ENCODE assay signal across 24 cellular contexts in the genomic region with DNA sequence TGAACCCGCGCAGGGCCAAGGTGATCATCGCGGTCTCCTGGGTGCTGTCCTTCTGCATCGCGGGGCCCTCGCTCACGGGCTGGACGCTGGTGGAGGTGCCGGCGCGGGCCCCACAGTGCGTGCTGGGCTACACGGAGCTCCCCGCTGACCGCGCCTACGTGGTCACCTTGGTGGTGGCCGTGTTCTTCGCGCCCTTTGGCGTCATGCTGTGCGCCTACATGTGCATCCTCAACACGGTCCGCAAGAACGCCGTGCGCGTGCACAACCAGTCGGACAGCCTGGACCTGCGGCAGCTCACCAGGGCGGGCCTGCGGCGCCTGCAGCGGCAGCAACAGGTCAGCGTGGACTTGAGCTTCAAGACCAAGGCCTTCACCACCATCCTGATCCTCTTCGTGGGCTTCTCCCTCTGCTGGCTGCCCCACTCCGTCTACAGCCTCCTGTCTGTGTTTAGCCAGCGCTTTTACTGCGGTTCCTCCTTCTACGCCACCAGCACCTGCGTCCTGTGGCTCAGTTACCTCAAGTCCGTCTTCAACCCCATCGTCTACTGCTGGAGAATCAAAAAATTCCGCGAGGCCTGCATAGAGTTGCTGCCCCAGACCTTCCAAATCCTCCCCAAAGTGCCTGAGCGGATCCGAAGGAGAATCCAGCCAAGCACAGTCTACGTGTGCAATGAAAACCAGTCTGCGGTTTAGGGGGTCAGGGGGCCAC. TPM values are rescaled to one million over a fixed set of nuclear protein-coding genes. Genes with fewer than 3 reads are reported as not detected.
A peak's percentile ranks its signal among the peaks of the same experiment; 100 is the strongest.
DNase-seq lines count a peak whose midpoint lies in the region; ATAC-seq lines count a peak whose summit lies in the region.
"Had no signal": no experiment of that assay in that cellular context is flagged by ENCODE, and none has a peak within 500 bp of the region (broad histone marks: within the 10 kb centered on the region; RNA-seq: fewer than 3 reads in every experiment).

No MANE protein-coding gene starts in this region.

- peaks cover 2 to 3% of the 10 kb centered on the region in 2 donors for H3K4me1 ChIP-seq in neuronal stem cell (ENCODE audit: control insufficient read depth in 2 of 2, insufficient read depth in 1 of 2, low read depth in 1 of 2, low read length in 2 of 2)
- H3K4me1 ChIP-seq: A549, BE2C, HAP-1 had no signal

- H2BK15ac ChIP-seq in neuronal stem cell (ENCODE audit: low read length), result no peak overlapping the region

- no peaks in the 10 kb centered on the region for H3K9me3 Mint-ChIP-seq in stimulated activated naive CD8-positive, alpha-beta T cell treated with anti-CD3 and anti-CD28 coated beads, Interleukin-15, amount 100 ng/mL, for 72 hours
- no peaks in the 10 kb centered on the region for H3K9me3 Mint-ChIP-seq in activated naive CD8-positive, alpha-beta T cell treated with anti-CD3 and anti-CD28 coated beads, Interleukin-2, amount 50 U/mL, for 24 hours
- H3K9me3 Mint-ChIP-seq: CD4-positive, alpha-beta T cell; CD8-positive, alpha-beta memory T cell; GM23338; HFFc6 had no signal

- H4K91ac ChIP-seq in neuronal stem cell (ENCODE audit: low read depth, low read length, poor library complexity), result no peak overlapping the region

- no peak overlapping the region for H3K4me3 Mint-ChIP-seq in stimulated activated naive CD8-positive, alpha-beta T cell treated with anti-CD3 and anti-CD28 coated beads, Interleukin-15, amount 100 ng/mL, for 72 hours
- H3K4me3 Mint-ChIP-seq in activated naive CD8-positive, alpha-beta T cell treated with anti-CD3 and anti-CD28 coated beads, Interleukin-2, amount 50 U/mL, for 24 hours, result no peak overlapping the region
- H3K4me3 Mint-ChIP-seq: CD14-positive monocyte; CD4-positive, alpha-beta T cell; CD8-positive, alpha-beta memory T cell; GM23338; HFFc6 had no signal

- peaks cover 11% of the 10 kb centered on the region for H3K27me3 Mint-ChIP-seq in stimulated activated naive CD8-positive, alpha-beta T cell treated with anti-CD3 and anti-CD28 coated beads, Interleukin-15, amount 100 ng/mL, for 72 hours
- peaks cover 1% of the 10 kb centered on the region for H3K27me3 Mint-ChIP-seq in activated naive CD8-positive, alpha-beta T cell treated with anti-CD3 and anti-CD28 coated beads, Interleukin-2, amount 50 U/mL, for 24 hours
- H3K27me3 Mint-ChIP-seq: CD4-positive, alpha-beta T cell had no signal

- H2BK12ac ChIP-seq in neuronal stem cell (ENCODE audit: low read length), result peak overlapping the region; percentile 50

- peak overlapping the region; percentile 24 for H3K9ac ChIP-seq in neuronal stem cell (ENCODE audit: low read depth, low read length, poor library complexity)
- H3K9ac ChIP-seq: BLaER1 treated with 17β-estradiol and CSF1 and Interleukin-3, amounts not matched to agents 10 nM and 100 nM had no signal

- no CpG with 5 or more reads among the region's 50 CpGs for WGBS in neuronal stem cell (ENCODE audit: extremely low coverage in 2 of 2, insufficient read length in 2 of 2, insufficient replicate concordance in 1 of 2), 2 donors

- no peak overlapping the region for H3K27ac ChIP-seq in neuronal stem cell (replicated peaks; ENCODE audit: low read length)
- H3K27ac ChIP-seq: A549; BLaER1 treated with 17β-estradiol and CSF1 and Interleukin-3, amounts not matched to agents 10 nM and 100 nM had no signal

- H3K4me3 ChIP-seq in neuronal stem cell (ENCODE audit: low read length in 2 of 2), result no peak overlapping the region
- H3K4me3 ChIP-seq: A549; BLaER1 treated with 17β-estradiol and CSF1 and Interleukin-3, amounts not matched to agents 10 nM and 100 nM; GM12878; GM23338; HAP-1 had no signal

- H2AK5ac ChIP-seq in neuronal stem cell (ENCODE audit: low read depth, low read length), result no peak overlapping the region

- no peak overlapping the region for H2AFZ ChIP-seq in neuronal stem cell (ENCODE audit: low read length)
- H2AFZ ChIP-seq: GM23338 had no signal

- H3K14ac ChIP-seq in neuronal stem cell (ENCODE audit: low read length), result peak overlapping the region; percentile 17

- no peak overlapping the region for H4K8ac ChIP-seq in neuronal stem cell (ENCODE audit: low read depth, low read length)

- no peaks in the 10 kb centered on the region for H3K9me3 ChIP-seq in neuronal stem cell (replicated peaks in 1 of 2; ENCODE audit: control insufficient read depth in 2 of 2, insufficient read depth in 1 of 2, low read depth in 1 of 2, low read length in 2 of 2)
- H3K9me3 ChIP-seq: A549; BE2C; BLaER1 treated with 17β-estradiol and CSF1 and Interleukin-3, amounts not matched to agents 10 nM and 100 nM; HAP-1 had no signal

- ATAC-seq in stimulated activated naive CD8-positive, alpha-beta T cell treated with anti-CD3 and anti-CD28 coated beads, Interleukin-15, amount 100 ng/mL, for 72 hours, result peak; percentile 47
- no peak for ATAC-seq in stimulated activated naive CD8-positive, alpha-beta T cell treated with anti-CD3 and anti-CD28 coated beads, Interleukin-15, Interleukin-2, amounts not matched to agents 100 U/mL and 50 U/mL, for 24 hours
- no peak for ATAC-seq in activated naive CD8-positive, alpha-beta T cell treated with anti-CD3 and anti-CD28 coated beads, Interleukin-2, amount 50 U/mL, for 24 hours
- ATAC-seq in HG03354 (IDR thresholded peaks at IDR 0.05; ENCODE audit: poor library complexity, severe bottlenecking, unreplicated experiment), result no peak
- ATAC-seq: A549, GM12878, GM23338 had no signal

- H3K27me3 ChIP-seq in neuronal stem cell (ENCODE audit: control insufficient read depth in 3 of 3, insufficient read depth in 3 of 3, low read depth in 1 of 3, low read length in 3 of 3), result no peaks in the 10 kb centered on the region
- H3K27me3 ChIP-seq: BE2C; BLaER1 treated with 17β-estradiol and CSF1 and Interleukin-3, amounts not matched to agents 10 nM and 100 nM had no signal

- peak overlapping the region in 1 of 2 donors; percentile 42 for H3K27ac Mint-ChIP-seq in stimulated activated naive CD8-positive, alpha-beta T cell treated with anti-CD3 and anti-CD28 coated beads, Interleukin-15, amount 100 ng/mL, for 72 hours
- H3K27ac Mint-ChIP-seq in activated naive CD8-positive, alpha-beta T cell treated with anti-CD3 and anti-CD28 coated beads, Interleukin-2, amount 50 U/mL, for 24 hours, result no peak overlapping the region
- H3K27ac Mint-ChIP-seq: CD4-positive, alpha-beta T cell; CD8-positive, alpha-beta memory T cell; GM23338; HFFc6 had no signal

- H3K23ac ChIP-seq in neuronal stem cell (ENCODE audit: low read depth, low read length, poor library complexity), result no peak overlapping the region

- H3K36me3 ChIP-seq in neuronal stem cell (replicated peaks in 1 of 2; ENCODE audit: control insufficient read depth in 2 of 2, insufficient read depth in 2 of 2, low read length in 2 of 2), result no peaks in the 10 kb centered on the region
- H3K36me3 ChIP-seq: BE2C; BLaER1 treated with 17β-estradiol and CSF1 and Interleukin-3, amounts not matched to agents 10 nM and 100 nM; HAP-1 had no signal

- peaks cover 6% of the 10 kb centered on the region for H3K4me1 Mint-ChIP-seq in stimulated activated naive CD8-positive, alpha-beta T cell treated with anti-CD3 and anti-CD28 coated beads, Interleukin-15, amount 100 ng/mL, for 72 hours
- peaks cover 2% of the 10 kb centered on the region for H3K4me1 Mint-ChIP-seq in activated naive CD8-positive, alpha-beta T cell treated with anti-CD3 and anti-CD28 coated beads, Interleukin-2, amount 50 U/mL, for 24 hours

- no peaks in the 10 kb centered on the region for H3K79me1 ChIP-seq in neuronal stem cell (ENCODE audit: low read depth, low read length)

- H2BK120ac ChIP-seq in neuronal stem cell (ENCODE audit: low read depth, low read length), result no peak overlapping the region

- H2BK5ac ChIP-seq in neuronal stem cell (ENCODE audit: low read length), result no peak overlapping the region

- no peak for DNase-seq in stimulated activated naive CD8-positive, alpha-beta T cell treated with anti-CD3 and anti-CD28 coated beads, Interleukin-15, amount 100 ng/mL, for 72 hours
- no peak for DNase-seq in stimulated activated naive CD8-positive, alpha-beta T cell treated with anti-CD3 and anti-CD28 coated beads, Interleukin-15, Interleukin-2, amounts not matched to agents 100 U/mL and 50 U/mL, for 24 hours
- DNase-seq in mesenteric fat pad (ENCODE audit: low spot score) (peak; percentile 79), neuronal stem cell (ENCODE audit: low spot score) (no peak), NCI-H524 (lab: John Stamatoyannopoulos, UW) (no peak)
- no peak for DNase-seq in activated naive CD8-positive, alpha-beta T cell treated with anti-CD3 and anti-CD28 coated beads, Interleukin-2, amount 50 U/mL, for 24 hours
- DNase-seq: 8988T; ACHN; AML-193; BE2C; CD4-positive, alpha-beta T cell; CD8-positive, alpha-beta memory T cell; DMS 273 treated with DMSO at 0.1 percent for 48 hours; DMS79; EL; GDM1; HFFc6 had no signal

- H3K36me3 Mint-ChIP-seq in activated naive CD8-positive, alpha-beta T cell treated with anti-CD3 and anti-CD28 coated beads, Interleukin-2, amount 50 U/mL, for 24 hours (ENCODE audit: low read depth), result no peaks in the 10 kb centered on the region
- H3K36me3 Mint-ChIP-seq: CD8-positive, alpha-beta memory T cell had no signal

- peak overlapping the region; percentile 22 for H3K18ac ChIP-seq in neuronal stem cell (ENCODE audit: low read length)

- no peak overlapping the region for H3K4ac ChIP-seq in neuronal stem cell (ENCODE audit: low read length)

- no peak overlapping the region for H3K4me2 ChIP-seq in neuronal stem cell (ENCODE audit: insufficient read depth, low read length, poor library complexity, severe bottlenecking)
- H3K4me2 ChIP-seq: A549; BLaER1 treated with 17β-estradiol and CSF1 and Interleukin-3, amounts not matched to agents 10 nM and 100 nM; GM23338 had no signal

RNA-seq across cellular contexts. Expression of a gene that starts 0.9 kb away (rescaled TPM):
- total RNA-seq in mesenteric fat pad, result not detected
- polyA plus RNA-seq in neuronal stem cell (2013, experiment 1 of 2), result 0.17 TPM
- polyA plus RNA-seq in neuronal stem cell (2013, experiment 2 of 2), result 0.14 TPM
- total RNA-seq: CD4-positive, alpha-beta T cell; CD8-positive, alpha-beta memory T cell; GM12878; HFFc6 had no signal
- polyA plus RNA-seq: A549; CD14-positive monocyte; CD8-positive, alpha-beta memory T cell; GM12878 had no signal
